1 cellular context compared by ENCODE assay signal in the genomic region with DNA sequence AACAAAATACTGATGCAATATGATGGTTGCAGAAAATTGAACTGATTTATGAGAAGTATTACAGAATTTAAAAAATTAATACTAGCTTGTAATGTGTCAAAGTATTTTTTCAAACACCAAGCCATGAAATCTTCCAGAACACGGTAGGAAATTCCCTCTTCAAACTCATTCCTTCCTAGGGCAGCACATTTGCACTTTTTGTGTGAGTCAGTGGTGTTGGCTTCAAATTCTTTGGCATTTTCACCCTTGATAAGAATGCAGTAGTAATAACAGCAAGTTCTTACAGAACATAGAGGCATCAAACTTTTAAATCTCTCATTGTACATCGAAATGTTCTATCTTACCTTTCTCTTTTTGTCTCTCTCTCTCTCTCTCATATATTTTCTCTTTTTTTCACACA.
TF ChIP-seq lines count a peak whose summit lies in the region.

No MANE protein-coding gene starts in this region.

TF ChIP-seq in GM23338, 12 proteins besides CTCF, POLR2A, EP300 and RAD21 (continued from another document):
- TF ChIP-seq, protein P1, sequence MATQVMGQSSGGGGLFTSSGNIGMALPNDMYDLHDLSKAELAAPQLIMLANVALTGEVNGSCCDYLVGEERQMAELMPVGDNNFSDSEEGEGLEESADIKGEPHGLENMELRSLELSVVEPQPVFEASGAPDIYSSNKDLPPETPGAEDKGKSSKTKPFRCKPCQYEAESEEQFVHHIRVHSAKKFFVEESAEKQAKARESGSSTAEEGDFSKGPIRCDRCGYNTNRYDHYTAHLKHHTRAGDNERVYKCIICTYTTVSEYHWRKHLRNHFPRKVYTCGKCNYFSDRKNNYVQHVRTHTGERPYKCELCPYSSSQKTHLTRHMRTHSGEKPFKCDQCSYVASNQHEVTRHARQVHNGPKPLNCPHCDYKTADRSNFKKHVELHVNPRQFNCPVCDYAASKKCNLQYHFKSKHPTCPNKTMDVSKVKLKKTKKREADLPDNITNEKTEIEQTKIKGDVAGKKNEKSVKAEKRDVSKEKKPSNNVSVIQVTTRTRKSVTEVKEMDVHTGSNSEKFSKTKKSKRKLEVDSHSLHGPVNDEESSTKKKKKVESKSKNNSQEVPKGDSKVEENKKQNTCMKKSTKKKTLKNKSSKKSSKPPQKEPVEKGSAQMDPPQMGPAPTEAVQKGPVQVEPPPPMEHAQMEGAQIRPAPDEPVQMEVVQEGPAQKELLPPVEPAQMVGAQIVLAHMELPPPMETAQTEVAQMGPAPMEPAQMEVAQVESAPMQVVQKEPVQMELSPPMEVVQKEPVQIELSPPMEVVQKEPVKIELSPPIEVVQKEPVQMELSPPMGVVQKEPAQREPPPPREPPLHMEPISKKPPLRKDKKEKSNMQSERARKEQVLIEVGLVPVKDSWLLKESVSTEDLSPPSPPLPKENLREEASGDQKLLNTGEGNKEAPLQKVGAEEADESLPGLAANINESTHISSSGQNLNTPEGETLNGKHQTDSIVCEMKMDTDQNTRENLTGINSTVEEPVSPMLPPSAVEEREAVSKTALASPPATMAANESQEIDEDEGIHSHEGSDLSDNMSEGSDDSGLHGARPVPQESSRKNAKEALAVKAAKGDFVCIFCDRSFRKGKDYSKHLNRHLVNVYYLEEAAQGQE (IDR thresholded peaks at IDR 0.05; ENCODE audit: unreplicated experiment): no peak
- no peak for TF ChIP-seq JUNB (IDR thresholded peaks at IDR 0.05; ENCODE audit: unreplicated experiment)
- TF ChIP-seq, protein P2, sequence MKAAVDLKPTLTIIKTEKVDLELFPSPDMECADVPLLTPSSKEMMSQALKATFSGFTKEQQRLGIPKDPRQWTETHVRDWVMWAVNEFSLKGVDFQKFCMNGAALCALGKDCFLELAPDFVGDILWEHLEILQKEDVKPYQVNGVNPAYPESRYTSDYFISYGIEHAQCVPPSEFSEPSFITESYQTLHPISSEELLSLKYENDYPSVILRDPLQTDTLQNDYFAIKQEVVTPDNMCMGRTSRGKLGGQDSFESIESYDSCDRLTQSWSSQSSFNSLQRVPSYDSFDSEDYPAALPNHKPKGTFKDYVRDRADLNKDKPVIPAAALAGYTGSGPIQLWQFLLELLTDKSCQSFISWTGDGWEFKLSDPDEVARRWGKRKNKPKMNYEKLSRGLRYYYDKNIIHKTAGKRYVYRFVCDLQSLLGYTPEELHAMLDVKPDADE (IDR thresholded peaks at IDR 0.05): no peak
- TF ChIP-seq CREB1 (CRISPR knock-in tag; IDR thresholded peaks at IDR 0.05; ENCODE audit: low read depth): no peak
- no peak for TF ChIP-seq ZNF331 (CRISPR knock-in tag; IDR thresholded peaks at IDR 0.05; ENCODE audit: low read depth)
- no peak for TF ChIP-seq ZNF462 (CRISPR knock-in tag; IDR thresholded peaks at IDR 0.05)
- TF ChIP-seq NANOG (IDR thresholded peaks at IDR 0.05; ENCODE audit: borderline replicate concordance): no peak
- no peak for TF ChIP-seq ZNF114 (CRISPR knock-in tag; IDR thresholded peaks at IDR 0.05)
- TF ChIP-seq EZH2phosphoT487 (IDR thresholded peaks at IDR 0.05; ENCODE audit: unreplicated experiment): no peak
- no peak for TF ChIP-seq POLR2AphosphoS5 (IDR thresholded peaks at IDR 0.05; ENCODE audit: low read depth)
- no peak for TF ChIP-seq EZH2 (IDR thresholded peaks at IDR 0.05; ENCODE audit: low read depth, unreplicated experiment)
